12 cellular contexts compared by ENCODE assay signal in genomic region chr2:85181093-85181685, GRCh38. TPM values are rescaled to one million over a fixed set of nuclear protein-coding genes. Genes with fewer than 3 reads are reported as not detected.
DNase-seq lines count a peak whose midpoint lies in the region; ATAC-seq and TF ChIP-seq lines count a peak whose summit lies in the region.
"Had no signal": no experiment of that assay in that cellular context is flagged by ENCODE, and none has a peak within 500 bp of the region (broad histone marks: within the 10 kb centered on the region; RNA-seq: fewer than 3 reads in every experiment).

No MANE protein-coding gene starts in this region.

- peaks cover 68% of the 10 kb centered on the region for H3K4me1 Mint-ChIP-seq in osteocyte (ENCODE audit: unreplicated experiment)

- H3K27ac Mint-ChIP-seq in osteocyte (ENCODE audit: unreplicated experiment) = peak overlapping the region; percentile 45
- H3K27ac Mint-ChIP-seq: memory B cell had no signal

- no peaks in the 10 kb centered on the region for H4K20me1 ChIP-seq in Karpas-422 (ENCODE audit: insufficient read depth, low read depth, low read length)

- no peaks in the 10 kb centered on the region for H3K9me3 ChIP-seq in Karpas-422 (ENCODE audit: low read length)
- H3K9me3 ChIP-seq: gastroesophageal sphincter had no signal

- H2AFZ ChIP-seq in Karpas-422 (ENCODE audit: low read length) = no peak overlapping the region

- no peak overlapping the region for H3K4me3 ChIP-seq in Karpas-422 (ENCODE audit: low read length)
- H3K4me3 ChIP-seq: gastroesophageal sphincter, skin epidermis had no signal

- no peaks in the 10 kb centered on the region for H3K27me3 Mint-ChIP-seq in osteocyte (ENCODE audit: unreplicated experiment)

- H3K9me3 Mint-ChIP-seq in osteocyte (ENCODE audit: unreplicated experiment) = no peaks in the 10 kb centered on the region
- H3K9me3 Mint-ChIP-seq: activated T-cell treated with anti-CD3 and anti-CD28 coated beads, Interleukin-2, amount 50 U/mL, for 4 hours; memory B cell had no signal

- no peaks in the 10 kb centered on the region for H3K9me2 ChIP-seq in Karpas-422 (replicated peaks; ENCODE audit: insufficient read depth, low read length)

- no peak overlapping the region for H3K4me3 Mint-ChIP-seq in osteocyte (ENCODE audit: unreplicated experiment)
- H3K4me3 Mint-ChIP-seq: activated T-cell treated with anti-CD3 and anti-CD28 coated beads, Interleukin-2, amount 50 U/mL, for 4 hours; memory B cell had no signal

- no peaks in the 10 kb centered on the region for H3K79me2 ChIP-seq in Karpas-422 (ENCODE audit: low read length)

- H3K36me3 Mint-ChIP-seq in osteocyte (ENCODE audit: unreplicated experiment) = peaks cover 4% of the 10 kb centered on the region
- H3K36me3 Mint-ChIP-seq: memory B cell had no signal

- no peak overlapping the region for H3K4me2 ChIP-seq in Karpas-422 (ENCODE audit: low read depth, low read length, poor library complexity, severe bottlenecking)

- peak; percentile 23 for TF ChIP-seq CTCF in osteocyte (IDR thresholded peaks at IDR 0.05)

- no peaks in the 10 kb centered on the region for H3K4me1 ChIP-seq in Karpas-422 (ENCODE audit: low read length)

- H3K36me3 ChIP-seq in Karpas-422 (ENCODE audit: insufficient read depth, low read length) = no peaks in the 10 kb centered on the region
- H3K36me3 ChIP-seq: gastroesophageal sphincter had no signal

- DNase-seq in NCI-H1092 treated with DMSO at 0.1 percent for 48 hours (lab: John Stamatoyannopoulos, UW) (peak; percentile 25), NCI-H1092 (lab: John Stamatoyannopoulos, UW) (no peak), Karpas-422 (peak; percentile 47), dermis blood vessel endothelial cell (peak; percentile 33), osteocyte (ENCODE audit: extremely low spot score, unreplicated experiment) (no peak), hippocampal formation (lab: John Stamatoyannopoulos, UW) (no peak), NCI-H1694 (lab: John Stamatoyannopoulos, UW) (no peak)
- DNase-seq: activated T-cell treated with anti-CD3 and anti-CD28 coated beads, Interleukin-2, amount 50 U/mL, for 4 hours had no signal

- no peak for ATAC-seq in HG03159 (IDR thresholded peaks at IDR 0.05; ENCODE audit: unreplicated experiment)
- ATAC-seq: activated T-cell treated with anti-CD3 and anti-CD28 coated beads, Interleukin-2, amount 50 U/mL, for 4 hours; gastroesophageal sphincter had no signal

- H3K9ac ChIP-seq in Karpas-422 (ENCODE audit: low read length) = no peak overlapping the region

- no peaks in the 10 kb centered on the region for H3K27me3 ChIP-seq in Karpas-422 (ENCODE audit: low read length)
- H3K27me3 ChIP-seq: gastroesophageal sphincter had no signal

- no peak overlapping the region for H3K27ac ChIP-seq in Karpas-422 (ENCODE audit: low read length)
- H3K27ac ChIP-seq: gastroesophageal sphincter, skin epidermis had no signal

RNA-seq across cellular contexts. Expression of gene TCF7L1, which starts 48.0 kb away (rescaled TPM):
- not detected in 2 replicates for total RNA-seq in Karpas-422 (2014; rRNA removed; shearing (Covaris generic); ENCODE audit: low replicate concordance)
- total RNA-seq in dermis blood vessel endothelial cell (8.5 and 12.1 TPM in 2 replicates), osteocyte (31.8 and 32.4 TPM in 2 replicates)

Comparison
In these comparisons a context has a peak if more than half of its experiments do, and no peak if none do; other contexts are left out.
1. DNase-seq: peak in NCI-H1092 treated with DMSO at 0.1 percent for 48 hours (single experiment), Karpas-422 (single experiment) and dermis blood vessel endothelial cell (single experiment); none in NCI-H1092 (single experiment), osteocyte (single experiment), hippocampal formation (0 of 2) and NCI-H1694 (single experiment).